In the genomic region with DNA sequence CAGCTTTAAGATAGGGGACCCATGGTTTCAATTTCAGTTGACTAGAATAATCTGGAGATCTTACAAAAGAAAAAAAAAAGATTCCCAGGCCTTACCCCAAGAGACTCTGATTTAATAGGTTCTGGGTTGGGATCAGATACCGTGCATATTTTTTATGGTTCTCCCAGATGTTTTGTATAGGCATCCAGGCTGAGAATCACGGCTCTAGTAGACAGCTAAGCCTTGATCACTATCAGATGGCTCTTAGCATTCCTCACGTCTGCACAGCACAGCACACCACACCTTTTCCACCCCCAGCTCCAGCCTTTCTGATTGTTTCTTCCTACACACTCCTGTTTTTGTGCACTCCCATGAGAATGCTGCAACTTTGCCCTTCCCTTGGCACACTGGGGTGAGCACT, we compare ENCODE assay signal across 30 cellular contexts.
DNase-seq lines count a peak whose midpoint lies in the region; ATAC-seq and TF ChIP-seq lines count a peak whose summit lies in the region.
"Had no signal": no experiment of that assay in that cellular context is flagged by ENCODE, and none has a peak within 500 bp of the region (broad histone marks: within the 10 kb centered on the region; RNA-seq: fewer than 3 reads in every experiment).

No MANE protein-coding gene starts in this region.

- ATAC-seq in HG03175 (IDR thresholded peaks at IDR 0.05; ENCODE audit: unreplicated experiment), result no peak
- ATAC-seq: gastrocnemius medialis; naive thymus-derived CD4-positive, alpha-beta T cell; right cardiac atrium; WTC11 had no signal

- in situ Hi-C loops in KBM-7 (cut with MboI; ENCODE audit: low pct_unique_long_range_greater_than_20kb, low sequenced_read_pairs), result no loop called here

- peak overlapping the region in 19 of 21 experiments; percentile 6 to 79 (median 60) for H3K27ac ChIP-seq in skin epidermis
- H3K27ac ChIP-seq: ascending aorta, cardiac muscle cell, gastrocnemius medialis, hepatocyte, RWPE1, SJSA1, thoracic aorta had no signal

- H3K4me3 ChIP-seq in HFF-Myc (replicated peaks; ENCODE audit: low read depth, low read length) (no peak overlapping the region), skin epidermis (no peak overlapping the region)
- H3K4me3 ChIP-seq: ascending aorta, cardiac muscle cell, gastrocnemius medialis, hepatocyte, lung, SJSA1, thoracic aorta, uterus had no signal

- peak; percentile 63 for DNase-seq in AG20443 (ENCODE audit: low spot score)
- DNase-seq in HFF-Myc (ENCODE audit: extremely low read depth, low read depth), result peak; percentile 82
- peak; percentile 83 for DNase-seq in fibroblast of gingiva (ENCODE audit: low read depth)
- DNase-seq in activated CD4-positive, alpha-beta T cell treated with anti-CD3 and anti-CD28 coated beads for 48 hours, result no peak
- no peak for DNase-seq in KBM-7
- DNase-seq: ACHN; activated CD4-positive, alpha-beta T cell treated with anti-CD3 and anti-CD28 coated beads, Interleukin-2, amount 10 ng/mL, durations not matched to agents 7 days and 5 days; activated effector memory CD4-positive, alpha-beta T cell treated with anti-CD3 and anti-CD28 coated beads, Interleukin-2, amount 50 U/mL, for 16 hours; activated naive CD8-positive, alpha-beta T cell treated with anti-CD3 and anti-CD28 coated beads for 36 hours; activated T-cell treated with anti-CD3 and anti-CD28 coated beads, Interleukin-2, amount 50 U/mL, for 1 hour; effector memory CD4-positive, alpha-beta T cell; gastrocnemius medialis; IMR-90; MV-4-11; naive thymus-derived CD4-positive, alpha-beta T cell; NCI-H1694; right cardiac atrium; stimulated activated CD8-positive, alpha-beta memory T cell treated with anti-CD3 and anti-CD28 coated beads, Interleukin-4, amount 100 ng/mL, for 48 hours; T-helper 1 cell; uterus had no signal

- TF ChIP-seq CTCF in HFF-Myc (IDR thresholded peaks at IDR 0.05; ENCODE audit: low read depth, low read length, missing control alignments), result no peak

Comparison
In these comparisons a context has a peak if more than half of its experiments do, and no peak if none do; other contexts are left out.
1. DNase-seq: peak in AG20443 (single experiment), HFF-Myc (single experiment) and fibroblast of gingiva (single experiment); none in activated CD4-positive, alpha-beta T cell treated with anti-CD3 and anti-CD28 coated beads for 48 hours (single experiment) and KBM-7 (single experiment).